Comparison of ENCODE assay signal across 8 cellular contexts in genomic region chr1:234613128-234613875, GRCh38. TPM values are rescaled to one million over a fixed set of nuclear protein-coding genes. Genes with fewer than 3 reads are reported as not detected.
DNase-seq lines count a peak whose midpoint lies in the region; ATAC-seq and TF ChIP-seq lines count a peak whose summit lies in the region.

No MANE protein-coding gene starts in this region.

- H3K27ac ChIP-seq in CD8-positive, alpha-beta T cell (ENCODE audit: low read depth, low read length) = peak overlapping the region; percentile 97
- H3K27ac ChIP-seq in KMS-11 (peak overlapping the region; percentile 95), esophagus (ENCODE audit: low read depth in 2 of 2, low read length in 1 of 2) (peak overlapping the region; percentile 100)

- DNase-seq in CD8-positive, alpha-beta T cell = no peak
- DNase-seq in SW480 (ENCODE audit: low spot score) (peak; percentile 74), progenitor cell of endocrine pancreas (ENCODE audit: low spot score, unreplicated experiment) (no peak), mesenteric fat pad (ENCODE audit: low spot score) (no peak), SK-N-DZ (ENCODE audit: low spot score) (no peak)

- no peaks in the 10 kb centered on the region for H3K9me3 Mint-ChIP-seq in CD8-positive, alpha-beta T cell
- no peaks in the 10 kb centered on the region for H3K9me3 Mint-ChIP-seq in progenitor cell of endocrine pancreas (ENCODE audit: low read depth)

- no peaks in the 10 kb centered on the region for H3K27me3 ChIP-seq in CD8-positive, alpha-beta T cell (ENCODE audit: insufficient read depth, low read length)
- H3K27me3 ChIP-seq in KMS-11 (ENCODE audit: insufficient read depth, low read depth) = no peaks in the 10 kb centered on the region
- H3K27me3 ChIP-seq in esophagus (ENCODE audit: control insufficient read depth in 1 of 2, insufficient read depth in 2 of 2, low read length in 2 of 2) = no peaks in the 10 kb centered on the region

- no peak for TF ChIP-seq CTCF in CD8-positive, alpha-beta T cell (IDR thresholded peaks at IDR 0.05)
- no peak for TF ChIP-seq CTCF in KMS-11 (conservative IDR thresholded peaks at IDR 0.05; ENCODE audit: low read depth, low read length)
- TF ChIP-seq CTCF in progenitor cell of endocrine pancreas (IDR thresholded peaks at IDR 0.05; ENCODE audit: unreplicated experiment) = no peak

- H3K4me1 Mint-ChIP-seq in CD8-positive, alpha-beta T cell (ENCODE audit: low read depth) = peaks cover 35% of the 10 kb centered on the region
- peaks cover 51% of the 10 kb centered on the region for H3K4me1 Mint-ChIP-seq in progenitor cell of endocrine pancreas (ENCODE audit: low read depth)

- no peaks in the 10 kb centered on the region for H4K20me1 ChIP-seq in KMS-11 (ENCODE audit: insufficient read depth)

- peak overlapping the region; percentile 77 for H2AFZ ChIP-seq in KMS-11 (ENCODE audit: low read depth)

- H3K9me3 ChIP-seq in CD8-positive, alpha-beta T cell (ENCODE audit: low read length) = no peaks in the 10 kb centered on the region
- H3K9me3 ChIP-seq in esophagus (ENCODE audit: control insufficient read depth in 2 of 2, insufficient read depth in 1 of 2, low read depth in 1 of 2, low read length in 1 of 2) = peaks cover 0 to 2% of the 10 kb centered on the region in 2 donors

- H3K36me3 ChIP-seq in CD8-positive, alpha-beta T cell (ENCODE audit: insufficient read depth, low read length) = no peaks in the 10 kb centered on the region
- H3K36me3 ChIP-seq in KMS-11 (ENCODE audit: insufficient read depth) (no peaks in the 10 kb centered on the region), esophagus (ENCODE audit: control insufficient read depth in 2 of 2, insufficient read depth in 2 of 2, low read length in 1 of 2) (peaks cover 0 to 1% of the 10 kb centered on the region in 2 donors)

- H3K4me3 ChIP-seq in CD8-positive, alpha-beta T cell (ENCODE audit: low read depth, low read length) = peak overlapping the region; percentile 78
- H3K4me3 ChIP-seq in KMS-11 (IDR thresholded peaks at IDR 0.05; ENCODE audit: insufficient read depth, low read depth, low read length) = no peak overlapping the region
- peak overlapping the region in 1 of 2 donors; percentile 26 for H3K4me3 ChIP-seq in esophagus (ENCODE audit: low read depth in 1 of 2, low read length in 2 of 2)

- H3K27ac Mint-ChIP-seq in CD8-positive, alpha-beta T cell = peak overlapping the region; percentile 99
- peak overlapping the region; percentile 99 for H3K27ac Mint-ChIP-seq in progenitor cell of endocrine pancreas

- H3K27me3 Mint-ChIP-seq in CD8-positive, alpha-beta T cell (ENCODE audit: low read depth) = no peaks in the 10 kb centered on the region
- no peaks in the 10 kb centered on the region for H3K27me3 Mint-ChIP-seq in progenitor cell of endocrine pancreas

- POLR2A ChIA-PET in CD8-positive, alpha-beta T cell (lab: Charles Lee) = interaction anchor here (0.8 to 8.2 kb wide), 11 partner anchors 8 to 350 kb away, joined by 3 to 129 read pairs (median 4); no protein-coding TSS in a partner anchor

- 15 to 22% methylated on average over 12 of the region's 12 CpGs for WGBS in esophagus, 2 donors

- peaks cover 5% of the 10 kb centered on the region for H3K79me2 ChIP-seq in KMS-11 (ENCODE audit: insufficient read depth, low read depth)

- H3K36me3 Mint-ChIP-seq in CD8-positive, alpha-beta T cell = peaks cover 6% of the 10 kb centered on the region
- H3K36me3 Mint-ChIP-seq in progenitor cell of endocrine pancreas (ENCODE audit: insufficient read depth) = peaks cover 1% of the 10 kb centered on the region

- CTCF ChIA-PET in CD8-positive, alpha-beta T cell (lab: Charles Lee) = interaction anchor here (1.0 to 1.6 kb wide), 4 partner anchors 13 to 471 kb away, joined by 3 to 7 read pairs (median 4); no protein-coding TSS in a partner anchor

- ATAC-seq in CD8-positive, alpha-beta T cell = no peak
- no peak for ATAC-seq in HG03460 (IDR thresholded peaks at IDR 0.05; ENCODE audit: unreplicated experiment)

- peaks cover 31% of the 10 kb centered on the region for H3K4me1 ChIP-seq in CD8-positive, alpha-beta T cell (ENCODE audit: insufficient read depth, low read length)
- H3K4me1 ChIP-seq in KMS-11 (ENCODE audit: low read depth, poor library complexity, severe bottlenecking) (peaks cover 35% of the 10 kb centered on the region), esophagus (ENCODE audit: control insufficient read depth in 2 of 2, insufficient read depth in 2 of 2, low read length in 1 of 2) (peaks cover 3% of the 10 kb centered on the region in 2 donors)

- intact Hi-C loops in CD8-positive, alpha-beta T cell (cut with DNase I, micrococcal nuclease) = loop anchor here (2.0 to 5.0 kb wide), 7 partner anchors 63 to 889 kb away; partner anchors contain the start of gene B3GALNT2 (in 1 of the 2)

- H3K9ac ChIP-seq in KMS-11 = peak overlapping the region; percentile 93

- peak overlapping the region; percentile 86 for H3K4me2 ChIP-seq in KMS-11

- H3K4me3 Mint-ChIP-seq in CD8-positive, alpha-beta T cell = peak overlapping the region; percentile 85
- H3K4me3 Mint-ChIP-seq in progenitor cell of endocrine pancreas (ENCODE audit: low read depth) = peak overlapping the region; percentile 67

RNA-seq across cellular contexts. Expression of gene IRF2BP2, which starts 3.3 kb away (rescaled TPM):
- 100 to 1,000 TPM; 707 to 714 TPM for total RNA-seq in CD8-positive, alpha-beta T cell
- polyA plus RNA-seq in esophagus = 10 to 100 TPM; 48.8 to 68.5 TPM
- 193 and 214 TPM in 2 replicates for total RNA-seq in progenitor cell of endocrine pancreas
- 108 TPM for total RNA-seq in mesenteric fat pad
- 32.0 and 33.3 TPM in 2 replicates for polyA plus RNA-seq in SK-N-DZ (2014; cell fraction: cytosol; rRNA removed)
- polyA plus RNA-seq in SK-N-DZ (2014; cell fraction: nucleus; rRNA removed) = 24.3 and 26.1 TPM in 2 replicates
